ENCODE assay signal across 1 cellular context in genomic region chr17:56699186-56699895, GRCh38.
A peak's percentile ranks its signal among the peaks of the same experiment; 100 is the strongest.
TF ChIP-seq lines count a peak whose summit lies in the region.

No MANE protein-coding gene starts in this region.

TF ChIP-seq in A549, 52 proteins besides CTCF, POLR2A, EP300 and RAD21 (continued from another document):
- TF ChIP-seq FOSL2 (IDR thresholded peaks at IDR 0.05) = peak; percentile 74
- peak; percentile 94 for TF ChIP-seq FOSL2 (CRISPR knock-in tag; IDR thresholded peaks at IDR 0.05)
- TF ChIP-seq NFE2L2 (conservative IDR thresholded peaks at IDR 0.05; ENCODE audit: low read length) = no peak
TF ChIP-seq in A549: peak in this region for 13.
